Comparison of ENCODE assay signal across 33 cellular contexts in the genomic region with DNA sequence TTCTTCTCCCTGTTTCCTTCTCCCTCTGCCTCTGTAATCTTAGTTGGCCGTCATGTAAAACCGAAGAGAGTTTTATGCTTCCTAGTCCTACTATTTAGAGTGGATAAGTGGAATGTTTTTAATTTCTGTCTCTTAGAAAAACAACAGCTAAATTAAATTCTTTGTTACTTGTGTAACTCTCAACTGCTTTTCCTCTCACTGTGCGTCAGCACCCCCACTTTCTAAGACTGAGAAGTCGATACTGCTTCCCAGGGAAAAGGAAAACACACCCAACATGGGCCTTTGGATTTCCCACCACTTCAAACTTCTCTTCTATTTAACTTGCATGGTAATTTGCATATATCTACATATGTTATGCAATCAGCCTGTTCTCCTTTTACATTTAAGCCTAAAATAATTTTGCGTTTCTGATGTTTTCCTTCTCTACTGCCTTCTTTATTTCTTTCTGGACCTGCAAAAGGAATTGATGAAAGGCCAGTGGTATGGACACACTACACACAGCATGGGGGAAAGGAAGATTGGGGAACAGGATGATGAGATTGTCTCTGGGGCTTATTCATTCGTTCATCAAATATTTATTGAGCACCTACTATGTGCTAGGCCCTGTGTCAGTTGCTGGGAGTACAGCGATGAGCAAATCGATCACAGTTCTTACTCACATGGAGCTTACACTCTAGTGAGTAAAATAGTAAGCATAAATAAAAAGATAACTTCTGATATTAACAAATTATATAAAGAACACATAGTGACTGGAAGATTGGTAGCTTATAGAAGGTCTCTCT.
"Had no signal": no experiment of that assay in that cellular context is flagged by ENCODE, and none has a peak within 500 bp of the region (broad histone marks: within the 10 kb centered on the region; RNA-seq: fewer than 3 reads in every experiment).

No MANE protein-coding gene starts in this region.

- H3K27ac Mint-ChIP-seq: activated CD4-positive, alpha-beta memory T cell treated with anti-CD3 and anti-CD28 coated beads, Interleukin-2, amount 10 ng/mL, durations not matched to agents 7 days and 5 days; activated CD8-positive, alpha-beta memory T cell treated with anti-CD3 and anti-CD28 coated beads, Interleukin-2, amount 10 ng/mL, durations not matched to agents 7 days and 5 days; activated naive CD4-positive, alpha-beta T cell treated with anti-CD3 and anti-CD28 coated beads, Interleukin-2, amount 50 U/mL, for 24 hours; activated naive CD8-positive, alpha-beta T cell treated with anti-CD3 and anti-CD28 coated beads, Interleukin-2, amount 10 ng/mL, durations not matched to agents 7 days and 5 days; activated T-cell treated with anti-CD3 and anti-CD28 coated beads, Interleukin-2, amount 50 U/mL, for 72 hours; activated T-helper 17 cell treated with anti-CD3 and anti-CD28 coated beads, Interleukin-2, amount 50 U/mL, for 72 hours had no signal

- ATAC-seq: activated CD8-positive, alpha-beta memory T cell treated with anti-CD3 and anti-CD28 coated beads, Interleukin-2, amount 10 ng/mL, durations not matched to agents 7 days and 5 days; activated T-cell treated with anti-CD3 and anti-CD28 coated beads, Interleukin-2, amount 50 U/mL, for 72 hours; activated T-helper 17 cell treated with anti-CD3 and anti-CD28 coated beads, Interleukin-2, amount 50 U/mL, for 72 hours; body of pancreas; PC-3 had no signal

- H3K4me3 Mint-ChIP-seq: activated CD4-positive, alpha-beta memory T cell treated with anti-CD3 and anti-CD28 coated beads, Interleukin-2, amount 10 ng/mL, durations not matched to agents 7 days and 5 days; activated CD8-positive, alpha-beta memory T cell treated with anti-CD3 and anti-CD28 coated beads, Interleukin-2, amount 10 ng/mL, durations not matched to agents 7 days and 5 days; activated naive CD4-positive, alpha-beta T cell treated with anti-CD3 and anti-CD28 coated beads, Interleukin-2, amount 50 U/mL, for 24 hours; activated naive CD8-positive, alpha-beta T cell treated with anti-CD3 and anti-CD28 coated beads, Interleukin-2, amount 10 ng/mL, durations not matched to agents 7 days and 5 days; activated T-cell treated with anti-CD3 and anti-CD28 coated beads, Interleukin-2, amount 50 U/mL, for 72 hours; activated T-helper 17 cell treated with anti-CD3 and anti-CD28 coated beads, Interleukin-2, amount 50 U/mL, for 72 hours had no signal

- FAIRE-seq: astrocyte had no signal

- H3K36me3 Mint-ChIP-seq: activated CD8-positive, alpha-beta memory T cell treated with anti-CD3 and anti-CD28 coated beads, Interleukin-2, amount 10 ng/mL, durations not matched to agents 7 days and 5 days; activated naive CD8-positive, alpha-beta T cell treated with anti-CD3 and anti-CD28 coated beads, Interleukin-2, amount 10 ng/mL, durations not matched to agents 7 days and 5 days had no signal

- H3K4me1 Mint-ChIP-seq: activated CD4-positive, alpha-beta memory T cell treated with anti-CD3 and anti-CD28 coated beads, Interleukin-2, amount 10 ng/mL, durations not matched to agents 7 days and 5 days; activated CD8-positive, alpha-beta memory T cell treated with anti-CD3 and anti-CD28 coated beads, Interleukin-2, amount 10 ng/mL, durations not matched to agents 7 days and 5 days; activated naive CD4-positive, alpha-beta T cell treated with anti-CD3 and anti-CD28 coated beads, Interleukin-2, amount 50 U/mL, for 24 hours; activated naive CD8-positive, alpha-beta T cell treated with anti-CD3 and anti-CD28 coated beads, Interleukin-2, amount 10 ng/mL, durations not matched to agents 7 days and 5 days; activated T-helper 17 cell treated with anti-CD3 and anti-CD28 coated beads, Interleukin-2, amount 50 U/mL, for 72 hours had no signal

- DNase-seq: activated CD4-positive, alpha-beta memory T cell treated with anti-CD3 and anti-CD28 coated beads, Interleukin-2, amount 10 ng/mL, durations not matched to agents 7 days and 5 days; activated CD4-positive, alpha-beta T cell treated with anti-CD3 and anti-CD28 coated beads for 1 hour; activated CD4-positive, alpha-beta T cell treated with anti-CD3 and anti-CD28 coated beads for 48 hours; activated CD4-positive, CD25-positive, alpha-beta regulatory T cell; activated CD8-positive, alpha-beta memory T cell treated with anti-CD3 and anti-CD28 coated beads for 24 hours; activated CD8-positive, alpha-beta memory T cell treated with anti-CD3 and anti-CD28 coated beads, Interleukin-2, amount 10 ng/mL, durations not matched to agents 7 days and 5 days; activated CD8-positive, alpha-beta memory T cell treated with anti-CD3 and anti-CD28 coated beads, Interleukin-2, amount 50 U/mL, for 48 hours; activated effector memory CD4-positive, alpha-beta T cell treated with anti-CD3 and anti-CD28 coated beads, Interleukin-2, amount 50 U/mL, for 16 hours; activated naive CD4-positive, alpha-beta T cell; activated naive CD8-positive, alpha-beta T cell treated with anti-CD3 and anti-CD28 coated beads, Interleukin-2, amount 10 ng/mL, durations not matched to agents 7 days and 5 days; activated T-cell treated with anti-CD3 and anti-CD28 coated beads, Interleukin-2, amount 50 U/mL, for 72 hours; adrenal gland; body of pancreas; cerebellar nuclear complex; MM.1S; MV-4-11; NCI-H1092; NCI-H1436 treated with DMSO at 0.1 percent for 48 hours; NCI-H1694 treated with DMSO at 0.1 percent for 48 hours; NCI-H2029; NCI-H345; NCI-H524 treated with DMSO at 0.1 percent for 48 hours; PC-3; Peyer's patch; RPMI8226; SIG-M5; SW 1271; T-helper 1 cell; T-helper 2 cell; T-helper 9 cell had no signal

- H3K9me3 Mint-ChIP-seq: activated CD4-positive, alpha-beta memory T cell treated with anti-CD3 and anti-CD28 coated beads, Interleukin-2, amount 10 ng/mL, durations not matched to agents 7 days and 5 days; activated naive CD4-positive, alpha-beta T cell treated with anti-CD3 and anti-CD28 coated beads, Interleukin-2, amount 50 U/mL, for 24 hours; activated naive CD8-positive, alpha-beta T cell treated with anti-CD3 and anti-CD28 coated beads, Interleukin-2, amount 10 ng/mL, durations not matched to agents 7 days and 5 days; activated T-helper 17 cell treated with anti-CD3 and anti-CD28 coated beads, Interleukin-2, amount 50 U/mL, for 72 hours had no signal
